12 cellular contexts compared by ENCODE assay signal in genomic region chr15:90451215-90451850, GRCh38.
DNase-seq lines count a peak whose midpoint lies in the region; ATAC-seq and TF ChIP-seq lines count a peak whose summit lies in the region.
"Had no signal": no experiment of that assay in that cellular context is flagged by ENCODE, and none has a peak within 500 bp of the region (broad histone marks: within the 10 kb centered on the region; RNA-seq: fewer than 3 reads in every experiment).

No MANE protein-coding gene starts in this region.

- TF ChIP-seq CTCF in PC-3 (conservative IDR thresholded peaks at IDR 0.05; ENCODE audit: low read depth, low read length): no peak

- no TSS peak for BruUV-seq in PC-3 (replicated peaks; lab: Mats Ljungman, UMichigan)

- CTCF ChIA-PET in PC-3 (lab: Charles Lee): interaction anchor here (0.6 kb wide), 1 partner anchor 266 kb away, joined by 3 read pairs; the partner anchor contains the start of gene BLM

- H3K9ac ChIP-seq in PC-3 (ENCODE audit: low read length): no peak overlapping the region
- H3K9ac ChIP-seq: BLaER1 treated with 17β-estradiol and CSF1 and Interleukin-3, amounts not matched to agents 10 nM and 100 nM had no signal

- no peaks in the 10 kb centered on the region for H3K27me3 Mint-ChIP-seq in activated T-cell treated with anti-CD3 and anti-CD28 coated beads, Interleukin-2, amount 50 U/mL, for 24 hours

- POLR2A ChIA-PET in PC-3 (lab: Charles Lee; ENCODE audit: unreplicated experiment): interaction anchor here (0.7 kb wide), 1 partner anchor 64 kb away, joined by 5 read pairs; no protein-coding TSS in a partner anchor

- intact Hi-C loops in PC-3 (cut with micrococcal nuclease): no loop called here

- peaks cover 27% of the 10 kb centered on the region for H3K4me1 ChIP-seq in PC-3 (ENCODE audit: insufficient read depth, low read length)
- H3K4me1 ChIP-seq: BLaER1 treated with 17β-estradiol and CSF1 and Interleukin-3, amounts not matched to agents 10 nM and 100 nM had no signal

- peak overlapping the region; percentile 25; the same call in 1 of the 2 replicates for H3K27ac ChIP-seq in PC-3 (ENCODE audit: low read length)
- H3K27ac ChIP-seq: BLaER1 treated with 17β-estradiol and CSF1 and Interleukin-3, amounts not matched to agents 10 nM and 100 nM had no signal

- no peaks in the 10 kb centered on the region; the same call in 1 of the 2 replicates for H3K79me2 ChIP-seq in PC-3 (ENCODE audit: low read length)

- no peaks in the 10 kb centered on the region for H4K20me1 ChIP-seq in PC-3 (ENCODE audit: low read length)

- H3K4me2 ChIP-seq in PC-3 (ENCODE audit: low read length): peak overlapping the region; percentile 48
- H3K4me2 ChIP-seq: BLaER1 treated with 17β-estradiol and CSF1 and Interleukin-3, amounts not matched to agents 10 nM and 100 nM had no signal

- no peaks in the 10 kb centered on the region for H3K9me3 Mint-ChIP-seq in activated T-cell treated with anti-CD3 and anti-CD28 coated beads, Interleukin-2, amount 50 U/mL, for 24 hours

- peak overlapping the region; percentile 7 for H3K27ac Mint-ChIP-seq in activated T-cell treated with anti-CD3 and anti-CD28 coated beads, Interleukin-2, amount 50 U/mL, for 24 hours

- no peak overlapping the region for H3K4me3 Mint-ChIP-seq in activated T-cell treated with anti-CD3 and anti-CD28 coated beads, Interleukin-2, amount 50 U/mL, for 24 hours

- H3K36me3 ChIP-seq in PC-3 (ENCODE audit: low read depth, low read length): peaks cover 60% of the 10 kb centered on the region

- no peak for DNase-seq in activated T-cell treated with anti-CD3 and anti-CD28 coated beads, Interleukin-2, amount 50 U/mL, for 24 hours
- DNase-seq in activated T-cell treated with anti-CD3 and anti-CD28 coated beads, Interleukin-2, amount 50 U/mL, for 1 hour: no peak
- peak; percentile 77 for DNase-seq in PC-3
- DNase-seq in fibroblast of peridontal ligament (ENCODE audit: extremely low read depth): peak; percentile 73
- DNase-seq in superior temporal gyrus (ENCODE audit: extremely low spot score): peak; percentile 47
- no peak for DNase-seq in activated CD8-positive, alpha-beta memory T cell treated with anti-CD3 and anti-CD28 coated beads, Interleukin-2, amount 50 U/mL, for 4 hours
- no peak for DNase-seq in T-helper 1 cell
- DNase-seq: activated CD4-positive, CD25-positive, alpha-beta regulatory T cell treated with anti-CD3 and anti-CD28 coated beads, Interleukin-2, amount 50 U/mL, for 72 hours; amygdala; H7 had no signal

- H3K9me2 ChIP-seq in PC-3 (replicated peaks; ENCODE audit: low read length): no peaks in the 10 kb centered on the region

- no peaks in the 10 kb centered on the region for H3K9me3 ChIP-seq in PC-3 (ENCODE audit: low read length)
- H3K9me3 ChIP-seq: BLaER1 treated with 17β-estradiol and CSF1 and Interleukin-3, amounts not matched to agents 10 nM and 100 nM had no signal

- peak; percentile 64; the same call in 1 of the 2 replicates for ATAC-seq in PC-3
- no peak for ATAC-seq in activated CD4-positive, CD25-positive, alpha-beta regulatory T cell treated with anti-CD3 and anti-CD28 coated beads, Interleukin-2, amount 50 U/mL, for 24 hours

- no peaks in the 10 kb centered on the region for H3K4me1 Mint-ChIP-seq in activated T-cell treated with anti-CD3 and anti-CD28 coated beads, Interleukin-2, amount 50 U/mL, for 24 hours (ENCODE audit: low read depth)

- no peak overlapping the region for H2AFZ ChIP-seq in PC-3 (ENCODE audit: low read length)

- H3K27me3 ChIP-seq in PC-3 (ENCODE audit: low read length): no peaks in the 10 kb centered on the region
- H3K27me3 ChIP-seq: BLaER1 treated with 17β-estradiol and CSF1 and Interleukin-3, amounts not matched to agents 10 nM and 100 nM had no signal

- H3K36me3 Mint-ChIP-seq in activated T-cell treated with anti-CD3 and anti-CD28 coated beads, Interleukin-2, amount 50 U/mL, for 24 hours (ENCODE audit: low read depth): peaks cover 96% of the 10 kb centered on the region

- H3F3A ChIP-seq in PC-3 (ENCODE audit: low read length, unreplicated experiment): no peaks in the 10 kb centered on the region

- H3K4me3 ChIP-seq in PC-3 (ENCODE audit: low read length): no peak overlapping the region
- H3K4me3 ChIP-seq: BLaER1 treated with 17β-estradiol and CSF1 and Interleukin-3, amounts not matched to agents 10 nM and 100 nM had no signal

Comparison
In these comparisons a context has a peak if more than half of its experiments do, and no peak if none do; other contexts are left out.
1. DNase-seq: peak in PC-3 (single experiment), fibroblast of peridontal ligament (single experiment) and superior temporal gyrus (single experiment); none in activated T-cell treated with anti-CD3 and anti-CD28 coated beads, Interleukin-2, amount 50 U/mL, for 24 hours (single experiment), activated T-cell treated with anti-CD3 and anti-CD28 coated beads, Interleukin-2, amount 50 U/mL, for 1 hour (single experiment), activated CD8-positive, alpha-beta memory T cell treated with anti-CD3 and anti-CD28 coated beads, Interleukin-2, amount 50 U/mL, for 4 hours (single experiment) and T-helper 1 cell (0 of 5).